Comparison of ENCODE assay signal across 12 cellular contexts in the genomic region with DNA sequence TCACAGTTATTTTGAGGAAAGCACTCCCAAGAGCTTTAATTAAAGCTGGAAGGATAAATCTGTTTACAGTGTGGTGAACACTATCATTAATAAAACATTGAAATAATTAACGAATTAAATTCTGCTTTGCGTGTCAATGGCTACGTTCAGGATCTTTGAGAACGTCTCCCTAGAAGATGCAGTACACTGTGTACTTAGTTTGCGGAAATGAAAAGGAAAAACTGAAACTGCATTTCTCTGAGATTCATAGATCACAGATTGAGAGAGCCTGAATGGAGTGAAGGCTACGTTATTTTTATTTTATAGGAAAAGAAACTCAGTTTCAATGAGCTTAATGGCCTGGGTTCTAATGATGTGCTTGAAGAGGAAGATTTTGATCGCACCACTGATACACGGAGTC.
DNase-seq lines count a peak whose midpoint lies in the region; ATAC-seq, FAIRE-seq and TF ChIP-seq lines count a peak whose summit lies in the region.
"Had no signal": no experiment of that assay in that cellular context is flagged by ENCODE, and none has a peak within 500 bp of the region (broad histone marks: within the 10 kb centered on the region; RNA-seq: fewer than 3 reads in every experiment).

No MANE protein-coding gene starts in this region.

- peak overlapping the region; percentile 12 for H3K4me3 Mint-ChIP-seq in astrocyte (ENCODE audit: unreplicated experiment)
- H3K4me3 Mint-ChIP-seq: WTC11 had no signal

- H3K36me3 ChIP-seq in BLaER1 (peaks cover 8% of the 10 kb centered on the region; the same call in 1 of the 2 replicates), DND-41 (ENCODE audit: insufficient read depth, low read length) (no peaks in the 10 kb centered on the region), astrocyte (ENCODE audit: insufficient read depth, low read length) (peaks cover 55% of the 10 kb centered on the region), muscle layer of duodenum (ENCODE audit: control insufficient read depth in 1 of 2, insufficient read depth in 2 of 2, low read length in 2 of 2) (peaks cover 41 to 42% of the 10 kb centered on the region in 2 donors)

- DNase-seq in DND-41 (no peak), astrocyte (ENCODE audit: low read depth) (no peak), NCI-H82 treated with DMSO at 0.1 percent for 48 hours (lab: John Stamatoyannopoulos, UW; ENCODE audit: unreplicated experiment) (no peak), NCI-H2171 treated with DMSO at 0.1 percent for 48 hours (lab: John Stamatoyannopoulos, UW) (no peak), hypothalamus (lab: John Stamatoyannopoulos, UW) (no peak), germinal center (ENCODE audit: low spot score) (no peak)
- DNase-seq: posterior cingulate gyrus; stimulated activated CD4-positive, alpha-beta T cell treated with anti-CD3 and anti-CD28 coated beads, Interleukin-2, amount 100 ng/mL, for 48 hours; stimulated activated naive B cell treated with anti-CD40 and anti-IgM and Interleukin-4, amounts not matched to agents 10 μg/mL and 1 μg/mL and 100 μg/mL, for 72 hours had no signal

- H3K9ac ChIP-seq in BLaER1 (peak overlapping the region; percentile 42; the same call in 1 of the 2 replicates), DND-41 (ENCODE audit: low read depth, low read length) (no peak overlapping the region), astrocyte (ENCODE audit: low read length) (no peak overlapping the region)

- no peaks in the 10 kb centered on the region for H3K9me3 Mint-ChIP-seq in astrocyte (ENCODE audit: unreplicated experiment)

- no peaks in the 10 kb centered on the region for H3K79me2 ChIP-seq in DND-41 (ENCODE audit: insufficient read depth, low read length)
- H3K79me2 ChIP-seq in astrocyte (ENCODE audit: insufficient read depth, low read length): peaks cover 25% of the 10 kb centered on the region

- H3K4me2 ChIP-seq in BLaER1 (peak overlapping the region; percentile 71), DND-41 (ENCODE audit: insufficient read depth, low read length) (peak overlapping the region; percentile 45), astrocyte (ENCODE audit: low read length) (peak overlapping the region; percentile 35)

- no peaks in the 10 kb centered on the region for H3K27me3 ChIP-seq in BLaER1
- H3K27me3 ChIP-seq in DND-41 (ENCODE audit: insufficient read depth, low read length, poor library complexity): no peaks in the 10 kb centered on the region
- H3K27me3 ChIP-seq in astrocyte (ENCODE audit: insufficient read depth, low read length): no peaks in the 10 kb centered on the region
- H3K27me3 ChIP-seq in muscle layer of duodenum (ENCODE audit: low read depth, low read length): no peaks in the 10 kb centered on the region

- peaks cover 41% of the 10 kb centered on the region for H3K4me1 Mint-ChIP-seq in astrocyte (ENCODE audit: low read depth, unreplicated experiment)

- H4K20me1 ChIP-seq in BLaER1: no peaks in the 10 kb centered on the region
- H4K20me1 ChIP-seq in DND-41 (ENCODE audit: insufficient read depth, low read length): no peaks in the 10 kb centered on the region
- no peaks in the 10 kb centered on the region for H4K20me1 ChIP-seq in astrocyte (ENCODE audit: insufficient read depth, low read length)

- H3K9me3 ChIP-seq in BLaER1 (peaks cover 21% of the 10 kb centered on the region), DND-41 (ENCODE audit: insufficient read depth, low read length, severe bottlenecking) (no peaks in the 10 kb centered on the region), astrocyte (ENCODE audit: insufficient read depth, low read depth, low read length) (no peaks in the 10 kb centered on the region), muscle layer of duodenum (ENCODE audit: control insufficient read depth in 1 of 2, low read length in 2 of 2) (no peaks in the 10 kb centered on the region)

- peak overlapping the region; percentile 93 for H3K27ac Mint-ChIP-seq in astrocyte (ENCODE audit: unreplicated experiment)
- H3K27ac Mint-ChIP-seq: stimulated activated naive B cell treated with anti-CD40 and anti-IgM and Interleukin-4, amounts not matched to agents 10 μg/mL and 1 μg/mL and 100 μg/mL, for 72 hours; WTC11 had no signal

- H3K4me3 ChIP-seq in BLaER1 (peak overlapping the region; percentile 26; the same call in 1 of the 2 replicates), DND-41 (ENCODE audit: low read depth in 1 of 2, low read length in 2 of 2) (no peak overlapping the region), astrocyte (ENCODE audit: insufficient read depth, low read depth, low read length) (peak overlapping the region; percentile 5), muscle layer of duodenum (ENCODE audit: low read depth in 1 of 2, low read length in 2 of 2) (no peak overlapping the region)

- no peak for TF ChIP-seq CTCF in DND-41 (IDR thresholded peaks at IDR 0.05; ENCODE audit: borderline replicate concordance, extremely low read depth, low read length, poor library complexity, severe bottlenecking)
- TF ChIP-seq CTCF in astrocyte (IDR thresholded peaks at IDR 0.05; ENCODE audit: insufficient read depth, low read depth, low read length): no peak

- H3K27me3 Mint-ChIP-seq in astrocyte (ENCODE audit: low read depth, unreplicated experiment): no peaks in the 10 kb centered on the region

- H3K36me3 Mint-ChIP-seq in astrocyte (ENCODE audit: low read depth, unreplicated experiment): peaks cover 36% of the 10 kb centered on the region
- H3K36me3 Mint-ChIP-seq: WTC11 had no signal

- peak overlapping the region; percentile 32; the same call in 1 of the 2 replicates for H3K27ac ChIP-seq in BLaER1
- H3K27ac ChIP-seq in DND-41 (ENCODE audit: low read length): peak overlapping the region; percentile 67
- peak overlapping the region; percentile 69 for H3K27ac ChIP-seq in astrocyte (ENCODE audit: low read depth, low read length)
- peak overlapping the region; percentile 36 for H3K27ac ChIP-seq in muscle layer of duodenum (ENCODE audit: low read length)

- H2AFZ ChIP-seq in DND-41 (ENCODE audit: low read depth, low read length) (no peak overlapping the region), astrocyte (ENCODE audit: low read depth, low read length) (no peak overlapping the region)

- FAIRE-seq in astrocyte (lab: Jason Lieb, UNC): peak; percentile 54

- H3K4me1 ChIP-seq in BLaER1 (peaks cover 71% of the 10 kb centered on the region), DND-41 (ENCODE audit: insufficient read depth, low read length) (peaks cover 37% of the 10 kb centered on the region), astrocyte (ENCODE audit: insufficient read depth, low read length) (peaks cover 35% of the 10 kb centered on the region), muscle layer of duodenum (ENCODE audit: control insufficient read depth in 1 of 2, insufficient read depth in 2 of 2, low read length in 2 of 2) (no peaks in the 10 kb centered on the region)

- ATAC-seq in DND-41 (ENCODE audit: insufficient read depth, low read depth): no peak
- ATAC-seq: WTC11 had no signal

Comparison
In these comparisons a context has a peak if more than half of its experiments do, and no peak if none do; other contexts are left out.
1. H3K4me3 ChIP-seq: peak in BLaER1 (single experiment) and astrocyte (single experiment); none in DND-41 (0 of 2) and muscle layer of duodenum (0 of 2).
2. Peak in every context shown above with its lines, with median percentiles within 50 percentile points of each other: H3K27ac ChIP-seq and H3K4me2 ChIP-seq.